ENCODE assay signal across 20 cellular contexts in genomic region chr19:13087795-13088537, GRCh38. TPM values are rescaled to one million over a fixed set of nuclear protein-coding genes. Genes with fewer than 3 reads are reported as not detected.
A peak's percentile ranks its signal among the peaks of the same experiment; 100 is the strongest.
DNase-seq lines count a peak whose midpoint lies in the region; ATAC-seq, FAIRE-seq and TF ChIP-seq lines count a peak whose summit lies in the region.
"Had no signal": no experiment of that assay in that cellular context is flagged by ENCODE, and none has a peak within 500 bp of the region (broad histone marks: within the 10 kb centered on the region; RNA-seq: fewer than 3 reads in every experiment).

No MANE protein-coding gene starts in this region.

- H2BK120ac ChIP-seq in H1 (replicated peaks; ENCODE audit: low read depth, low read length) = no peak overlapping the region

- H3K14ac ChIP-seq in H1 (ENCODE audit: insufficient read length) = no peak overlapping the region

- no peak overlapping the region for H2BK15ac ChIP-seq in H1 (ENCODE audit: low read length)

- POLR2A ChIA-PET in H1 (lab: Charles Lee; ENCODE audit: partially characterized antibody) = interaction anchor here (1.2 kb wide), 1 partner anchor 102 kb away, joined by 3 read pairs; no protein-coding TSS in a partner anchor

- H3K56ac ChIP-seq in H1 (replicated peaks; ENCODE audit: insufficient read length, low read depth, low read length) = no peak overlapping the region

- H3K4ac ChIP-seq in H1 (replicated peaks; ENCODE audit: insufficient read length, low read depth, low read length) = no peak overlapping the region

- TF ChIP-seq EP300 in H1 (IDR thresholded peaks at IDR 0.05; ENCODE audit: borderline replicate concordance in 1 of 2, low read depth in 2 of 2, low read length in 2 of 2) = no peak

- H3K9me3 Mint-ChIP-seq in nephron (peaks cover 2% of the 10 kb centered on the region), progenitor cell of endocrine pancreas (ENCODE audit: low read depth) (no peaks in the 10 kb centered on the region)

- H3K36me3 Mint-ChIP-seq in nephron (ENCODE audit: low read depth) = no peaks in the 10 kb centered on the region
- no peaks in the 10 kb centered on the region for H3K36me3 Mint-ChIP-seq in progenitor cell of endocrine pancreas (ENCODE audit: insufficient read depth)

- no peak overlapping the region for H2BK5ac ChIP-seq in H1 (ENCODE audit: low read depth, low read length)

- H2AK5ac ChIP-seq in H1 (ENCODE audit: low read depth, low read length) = no peak overlapping the region

- no peak for TF ChIP-seq POLR2A in heart left ventricle (IDR thresholded peaks at IDR 0.05)
- no peak for TF ChIP-seq POLR2A in H1 (IDR thresholded peaks at IDR 0.05; ENCODE audit: control extremely low read depth in 1 of 2, low read depth in 2 of 2, low read length in 2 of 2)
- no peak for TF ChIP-seq POLR2A in uterus (IDR thresholded peaks at IDR 0.05)

- H3K4me3 Mint-ChIP-seq in nephron (no peak overlapping the region), progenitor cell of endocrine pancreas (ENCODE audit: low read depth) (no peak overlapping the region)

- H3K18ac ChIP-seq in H1 (ENCODE audit: extremely low read depth, low read length) = no peak overlapping the region

- no peak overlapping the region for H3K9ac ChIP-seq in H1 (replicated peaks in 1 of 4; ENCODE audit: extremely low read depth in 1 of 4, low read depth in 3 of 4, low read length in 3 of 4)

- H3K4me1 ChIP-seq in heart left ventricle = peaks cover 0 to 60% (median 38%) of the 10 kb centered on the region in 12 donors
- peaks cover 2 to 11% (median 11%) of the 10 kb centered on the region in 4 experiments; a peak in 6 of 7 replicates for H3K4me1 ChIP-seq in H1 (replicated peaks in 1 of 4; ENCODE audit: control insufficient read depth in 3 of 4, insufficient read depth in 4 of 4, low read length in 3 of 4)
- H3K4me1 ChIP-seq in uterus = peaks cover 18 to 24% of the 10 kb centered on the region in 2 donors

- intact Hi-C loops in Right ventricle myocardium superior (cut with DNase I) = no loop called here
- intact Hi-C loops in heart left ventricle (cut with DNase I) = loop anchor here in 1 of 10 donors (2.0 kb wide), 1 partner anchor 19 kb away; no protein-coding TSS in a partner anchor
- intact Hi-C loops in uterus (cut with DNase I; ENCODE audit: low total_unique reads) = no loop called here

- no peak overlapping the region for H4K5ac ChIP-seq in H1 (ENCODE audit: insufficient read length, low read depth, low read length)

- H3K36me3 ChIP-seq in heart left ventricle (peaks cover 0 to 55% (median 19%) of the 10 kb centered on the region in 9 donors), H1 (ENCODE audit: control insufficient read depth in 2 of 4, insufficient read depth in 4 of 4, low read length in 3 of 4) (no peaks in the 10 kb centered on the region), uterus (no peaks in the 10 kb centered on the region)

- peak overlapping the region; percentile 47; the same call in 1 of the 2 replicates for H4K8ac ChIP-seq in H1 (ENCODE audit: extremely low read depth, insufficient read depth, low read length)

- no peak overlapping the region for H4K91ac ChIP-seq in H1 (replicated peaks; ENCODE audit: insufficient read length, low read length)

- WGBS in heart left ventricle, 4 donors = 89 to 93% (median 91%) methylated on average over 34 to 37 of the region's 37 CpGs
- WGBS in H1 (ENCODE audit: extremely low coverage in 1 of 2, insufficient coverage in 1 of 2, insufficient read length in 1 of 2, insufficient replicate concordance in 2 of 2, low coverage in 1 of 2, low lambda C conversion rate in 2 of 2, missing lambda C conversion rate in 1 of 2), 2 experiments = 93% methylated on average over 22 of the region's 37 CpGs; no CpG with 5 or more reads in 1 of the 2 experiments

- H3K79me1 ChIP-seq in H1 (ENCODE audit: low read depth, low read length) = no peaks in the 10 kb centered on the region

- peak; percentile 39 for DNase-seq in Right ventricle myocardium superior
- DNase-seq in heart left ventricle = no peak
- DNase-seq in H1 (ENCODE audit: low read depth in 1 of 2, low spot score in 2 of 2) = no peak
- DNase-seq in uterus = no peak
- no peak for DNase-seq in progenitor cell of endocrine pancreas (ENCODE audit: low spot score, unreplicated experiment)
- DNase-seq: AML-193; DMS79 treated with DMSO at 0.1 percent for 48 hours; KG1; NCI-H1694 treated with DMSO at 0.1 percent for 48 hours; NCI-H2107; NCI-H510A; NCI-H748 treated with DMSO at 0.1 percent for 48 hours; NK-92 treated with Interleukin-12 subunit alpha and Interleukin-12 subunit beta, amount 100 ng/mL, for 24 hours; SHP77 had no signal

- no peak for FAIRE-seq in H1 (lab: Jason Lieb, UNC)

- no peak for TF ChIP-seq RAD21 in H1 (IDR thresholded peaks at IDR 0.05 in 1 of 2, conservative IDR thresholded peaks at IDR 0.05 in 1 of 2; ENCODE audit: low read depth in 2 of 2, low read length in 2 of 2)

- TF ChIP-seq CTCF in heart left ventricle (IDR thresholded peaks at IDR 0.05) (no peak), H1 (IDR thresholded peaks at IDR 0.05; ENCODE audit: control extremely low read depth in 1 of 3, insufficient read depth in 1 of 3, low read depth in 1 of 3, low read length in 3 of 3) (no peak), nephron (IDR thresholded peaks at IDR 0.05; ENCODE audit: unreplicated experiment in 3 of 3) (no peak), uterus (IDR thresholded peaks at IDR 0.05) (no peak), progenitor cell of endocrine pancreas (IDR thresholded peaks at IDR 0.05; ENCODE audit: unreplicated experiment) (no peak)

- no peaks in the 10 kb centered on the region for H3K9me3 ChIP-seq in heart left ventricle
- H3K9me3 ChIP-seq in H1 (ENCODE audit: insufficient read depth in 2 of 2, low read depth in 1 of 2, low read length in 1 of 2) = no peaks in the 10 kb centered on the region
- H3K9me3 ChIP-seq in uterus = no peaks in the 10 kb centered on the region

- ATAC-seq in Right ventricle myocardium superior (ENCODE audit: poor library complexity) (no peak), heart left ventricle (no peak), GM19463 (IDR thresholded peaks at IDR 0.05; ENCODE audit: unreplicated experiment) (no peak), GM18502 (IDR thresholded peaks at IDR 0.05; ENCODE audit: poor library complexity, unreplicated experiment) (no peak)

- H2BK20ac ChIP-seq in H1 (ENCODE audit: low read length) = no peak overlapping the region

- no peak overlapping the region for H3K4me2 ChIP-seq in H1 (ENCODE audit: insufficient read depth in 1 of 2, low read depth in 2 of 2, low read length in 2 of 2)

- peaks cover 30% of the 10 kb centered on the region for H3K4me1 Mint-ChIP-seq in nephron
- H3K4me1 Mint-ChIP-seq in progenitor cell of endocrine pancreas (ENCODE audit: low read depth) = peaks cover 2% of the 10 kb centered on the region

- H3K4me3 ChIP-seq in heart left ventricle = no peak overlapping the region
- H3K4me3 ChIP-seq in H1 (ENCODE audit: extremely low read depth in 1 of 4, insufficient read depth in 2 of 4, low read depth in 3 of 4, low read length in 4 of 4) = no peak overlapping the region
- H3K4me3 ChIP-seq in uterus = no peak overlapping the region

- H3K27me3 Mint-ChIP-seq in nephron (ENCODE audit: low read depth) (peaks cover 47% of the 10 kb centered on the region), progenitor cell of endocrine pancreas (peaks cover 78% of the 10 kb centered on the region)

- no peak overlapping the region for H3K23ac ChIP-seq in H1 (ENCODE audit: insufficient read length)

- H4K20me1 ChIP-seq in H1 (replicated peaks in 1 of 2; ENCODE audit: control insufficient read depth in 1 of 2, insufficient read depth in 2 of 2, low read length in 2 of 2) = peaks cover 0 to 2% of the 10 kb centered on the region in 2 experiments

- H2AFZ ChIP-seq in H1 (ENCODE audit: low read length) = no peak overlapping the region

- H2BK12ac ChIP-seq in H1 (ENCODE audit: low read depth, low read length) = no peak overlapping the region

- no peaks in the 10 kb centered on the region for H3K79me2 ChIP-seq in H1 (ENCODE audit: control insufficient read depth in 1 of 2, insufficient read depth in 2 of 2, low read length in 2 of 2)

- no peaks in the 10 kb centered on the region for H3K27me3 ChIP-seq in heart left ventricle
- H3K27me3 ChIP-seq in H1 (replicated peaks in 1 of 4; ENCODE audit: control insufficient read depth in 3 of 4, extremely low read depth in 1 of 4, insufficient read depth in 3 of 4, low read length in 3 of 4) = peaks cover 0 to 28% (median 8%) of the 10 kb centered on the region in 4 experiments; a peak in 5 of 7 replicates
- no peaks in the 10 kb centered on the region for H3K27me3 ChIP-seq in uterus

- H3K27ac Mint-ChIP-seq in nephron (peak overlapping the region in 2 of 3 experiments; percentile 71 to 77), progenitor cell of endocrine pancreas (no peak overlapping the region)

- CTCF ChIA-PET in H1 (lab: Charles Lee; ENCODE audit: partially characterized antibody) = interaction anchor here (1.0 to 48.8 kb wide), 9 partner anchors 10 to 124 kb away, joined by 3 to 1145 read pairs (median 5); no protein-coding TSS in a partner anchor

- H3K27ac ChIP-seq in heart left ventricle (no peak overlapping the region), H1 (ENCODE audit: low read depth, low read length) (no peak overlapping the region), uterus (peak overlapping the region; percentile 87 to 93)
- H3K27ac ChIP-seq: 22Rv1, C4-2B had no signal

- no peaks in the 10 kb centered on the region for H3K23me2 ChIP-seq in H1 (ENCODE audit: low read depth, low read length)

RNA-seq across cellular contexts. Expression of gene LYL1, which starts 14.7 kb away (rescaled TPM):
- total RNA-seq in Right ventricle myocardium superior (7.2 TPM), heart left ventricle (10 to 100 TPM in 3 of 9 donors, 1 to 10 TPM in 6; 5.2 to 19.1 (median 8.3) TPM), uterus (10 to 100 TPM in 3 of 4 donors, 1 to 10 TPM in 1; 2.6 to 15.5 (median 11.1) TPM), progenitor cell of endocrine pancreas (0.47 and 0.50 TPM in 2 replicates)
- polyA plus RNA-seq in heart left ventricle (1 to 10 TPM; 7.7 to 8.4 TPM), H1 (2011; rRNA removed) (0.76 and 1.0 TPM in 2 replicates)
- 0.58 and 0.65 TPM in 2 replicates for total RNA-seq in H1 (2021; fragmentation: NEBNext Ultra II Directional; extraction: Animal tissue kit (Norgen Biotek cat#: 25700))
- 0.62 TPM for polyA plus RNA-seq in H1 (2011; cell fraction: cytosol; rRNA removed)
- 0.78 TPM for polyA plus RNA-seq in H1 (2011; cell fraction: nucleus; rRNA removed)
- polyA plus RNA-seq in H1 (2012, experiment 1 of 2) = 0.23 to 0.67 TPM (median 0.39 TPM) in 4 replicates
- 0.26 TPM for polyA plus RNA-seq in H1 (2012, experiment 2 of 2)
- polyA plus RNA-seq in H1 (2013, experiment 1 of 2) = 0.65 TPM
- polyA plus RNA-seq in H1 (2013, experiment 2 of 2) = 0.52 TPM
- 0.10 TPM in 1 of 2 replicates, not detected in the other for polyA minus RNA-seq in H1 (2011; rRNA and poly(A)+ RNA removed)
- polyA minus RNA-seq in H1 (2011; cell fraction: cytosol; rRNA and poly(A)+ RNA removed) = 1.2 TPM
- polyA minus RNA-seq in H1 (2011; cell fraction: nucleus; rRNA and poly(A)+ RNA removed) = 0.40 TPM
- total RNA-seq: H4 had no signal

RNA-seq across cellular contexts. Expression of gene TRMT1, which starts 28.6 kb away (rescaled TPM):
- total RNA-seq in Right ventricle myocardium superior (18.4 TPM), heart left ventricle (10 to 100 TPM; 15.1 to 22.6 (median 16.2) TPM), uterus (10 to 100 TPM; 23.2 to 99.4 (median 33.6) TPM), progenitor cell of endocrine pancreas (51.5 and 52.4 TPM in 2 replicates)
- polyA plus RNA-seq in heart left ventricle (10 to 100 TPM; 26.4 to 32.4 TPM), H1 (2011; rRNA removed) (77.4 and 118 TPM in 2 replicates)
- total RNA-seq in H1 (2021; fragmentation: NEBNext Ultra II Directional; extraction: Animal tissue kit (Norgen Biotek cat#: 25700)) = 96.6 and 99.3 TPM in 2 replicates
- 94.9 TPM for polyA plus RNA-seq in H1 (2011; cell fraction: cytosol; rRNA removed)
- 298 TPM for polyA plus RNA-seq in H1 (2011; cell fraction: nucleus; rRNA removed)
- polyA plus RNA-seq in H1 (2012, experiment 1 of 2) = 66.0 to 95.2 TPM (median 84.7 TPM) in 4 replicates
- polyA plus RNA-seq in H1 (2012, experiment 2 of 2) = 75.5 TPM
- polyA plus RNA-seq in H1 (2013, experiment 1 of 2) = 69.1 TPM
- 65.4 TPM for polyA plus RNA-seq in H1 (2013, experiment 2 of 2)
- polyA minus RNA-seq in H1 (2011; rRNA and poly(A)+ RNA removed) = 38.6 and 46.1 TPM in 2 replicates
- 52.8 TPM for polyA minus RNA-seq in H1 (2011; cell fraction: cytosol; rRNA and poly(A)+ RNA removed)
- 64.4 TPM for polyA minus RNA-seq in H1 (2011; cell fraction: nucleus; rRNA and poly(A)+ RNA removed)

RNA-seq across cellular contexts. Expression of gene NACC1, which starts 30.1 kb away (rescaled TPM):
- total RNA-seq in Right ventricle myocardium superior (44.6 TPM), heart left ventricle (10 to 100 TPM; 28.7 to 88.2 (median 41.8) TPM), uterus (10 to 100 TPM; 13.4 to 28.1 (median 15.8) TPM), progenitor cell of endocrine pancreas (92.3 and 103 TPM in 2 replicates)
- polyA plus RNA-seq in heart left ventricle (10 to 100 TPM; 49.6 to 74.2 TPM), H1 (2011; rRNA removed) (301 and 541 TPM in 2 replicates)
- 226 and 234 TPM in 2 replicates for total RNA-seq in H1 (2021; fragmentation: NEBNext Ultra II Directional; extraction: Animal tissue kit (Norgen Biotek cat#: 25700))
- 204 TPM for polyA plus RNA-seq in H1 (2011; cell fraction: cytosol; rRNA removed)
- polyA plus RNA-seq in H1 (2011; cell fraction: nucleus; rRNA removed) = 367 TPM
- polyA plus RNA-seq in H1 (2012, experiment 1 of 2) = 72.2 to 138 TPM (median 120 TPM) in 4 replicates
- polyA plus RNA-seq in H1 (2012, experiment 2 of 2) = 144 TPM
- polyA plus RNA-seq in H1 (2013, experiment 1 of 2) = 169 TPM
- 186 TPM for polyA plus RNA-seq in H1 (2013, experiment 2 of 2)
- polyA minus RNA-seq in H1 (2011; rRNA and poly(A)+ RNA removed) = 150 and 197 TPM in 2 replicates
- polyA minus RNA-seq in H1 (2011; cell fraction: cytosol; rRNA and poly(A)+ RNA removed) = 187 TPM
- polyA minus RNA-seq in H1 (2011; cell fraction: nucleus; rRNA and poly(A)+ RNA removed) = 126 TPM

Comparison
In these comparisons a context has a peak if more than half of its experiments do, and no peak if none do; other contexts are left out.
1. H3K27ac ChIP-seq: peak in uterus (2 of 2); none in heart left ventricle (0 of 12) and H1 (single experiment).